In the genomic region with DNA sequence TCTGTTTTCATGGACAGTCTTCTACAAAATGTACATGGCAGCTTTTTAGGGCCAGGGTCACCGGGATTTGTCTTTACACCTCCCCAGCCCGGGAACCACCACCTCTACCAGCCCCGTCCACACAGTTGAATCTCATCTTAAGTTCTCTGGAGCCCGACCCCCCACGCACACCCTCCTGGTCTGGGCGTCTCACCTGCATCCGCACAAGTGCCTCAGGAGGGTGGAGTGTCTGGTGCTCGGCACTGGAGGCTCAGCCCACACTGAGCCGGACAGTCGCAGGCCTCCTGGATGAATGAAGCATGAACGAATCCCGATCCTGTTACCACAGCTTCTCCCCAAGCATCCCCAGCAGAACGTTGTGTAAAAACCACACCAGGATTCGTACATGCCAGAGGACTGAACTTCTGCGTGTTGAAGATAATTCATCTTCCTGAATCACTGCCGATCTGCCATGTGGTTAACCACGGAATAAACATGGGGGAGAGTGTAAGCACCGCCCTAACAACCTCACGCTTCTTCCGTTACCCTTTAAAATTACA, we compare ENCODE assay signal across 8 cellular contexts.
A peak's percentile ranks its signal among the peaks of the same experiment; 100 is the strongest.
DNase-seq lines count a peak whose midpoint lies in the region; ATAC-seq and TF ChIP-seq lines count a peak whose summit lies in the region.

No MANE protein-coding gene starts in this region.

- H3K36me3 ChIP-seq in upper lobe of right lung: no peaks in the 10 kb centered on the region

- no peaks in the 10 kb centered on the region for H3K9me3 ChIP-seq in upper lobe of right lung

- H3K27ac Mint-ChIP-seq in activated T-helper 1 cell treated with anti-CD3 and anti-CD28 coated beads, Interleukin-12 subunit alpha, Interleukin-12 subunit beta, Interleukin-2, Interleukin-4 antibody, amounts not matched to agents 30 ng/mL and 10 ng/mL and 1 ng/mL, durations not matched to agents 14 hours and 24 hours and 36 hours: peak overlapping the region; percentile 49

- intact Hi-C loops in activated T-helper 1 cell treated with anti-CD3 and anti-CD28 coated beads, Interleukin-12 subunit alpha, Interleukin-12 subunit beta, Interleukin-2, Interleukin-4 antibody, amounts not matched to agents 30 ng/mL and 10 ng/mL and 1 ng/mL, durations not matched to agents 14 hours and 24 hours and 36 hours (cut with micrococcal nuclease): loop anchor here (2.0 to 5.0 kb wide), 3 partner anchors 21 to 64 kb away; no protein-coding TSS in a partner anchor
- intact Hi-C loops in upper lobe of right lung (cut with DNase I): no loop called here

- H3K36me3 Mint-ChIP-seq in activated T-helper 1 cell treated with anti-CD3 and anti-CD28 coated beads, Interleukin-12 subunit alpha, Interleukin-12 subunit beta, Interleukin-2, Interleukin-4 antibody, amounts not matched to agents 30 ng/mL and 10 ng/mL and 1 ng/mL, durations not matched to agents 14 hours and 24 hours and 36 hours (ENCODE audit: low read depth): peaks cover 1% of the 10 kb centered on the region

- TF ChIP-seq CTCF in upper lobe of right lung (IDR thresholded peaks at IDR 0.05): no peak

- no peak overlapping the region for H3K4me3 ChIP-seq in upper lobe of right lung

- DNase-seq in AG08395 (ENCODE audit: low spot score): peak; percentile 87
- peak; percentile 59 for DNase-seq in NOMO-1 treated with dmso at 0.1 percent for 144 hours (lab: John Stamatoyannopoulos, UW; ENCODE audit: unreplicated experiment)
- peak; percentile 46 for DNase-seq in activated T-helper 1 cell treated with anti-CD3 and anti-CD28 coated beads, Interleukin-12 subunit alpha, Interleukin-12 subunit beta, Interleukin-2, Interleukin-4 antibody, amounts not matched to agents 30 ng/mL and 10 ng/mL and 1 ng/mL, durations not matched to agents 14 hours and 24 hours and 36 hours (ENCODE audit: low spot score)
- DNase-seq in kidney tubule cell (ENCODE audit: low spot score): peak; percentile 79
- peak; percentile 43 for DNase-seq in upper lobe of right lung
- no peak for DNase-seq in epidermal melanocyte (ENCODE audit: insufficient read length, low spot score)

- H3K27me3 ChIP-seq in upper lobe of right lung: peaks cover 27% of the 10 kb centered on the region

- no peak overlapping the region for H3K27ac ChIP-seq in upper lobe of right lung

- H3K27me3 Mint-ChIP-seq in activated T-helper 1 cell treated with anti-CD3 and anti-CD28 coated beads, Interleukin-12 subunit alpha, Interleukin-12 subunit beta, Interleukin-2, Interleukin-4 antibody, amounts not matched to agents 30 ng/mL and 10 ng/mL and 1 ng/mL, durations not matched to agents 14 hours and 24 hours and 36 hours (ENCODE audit: insufficient read depth): peaks cover 34% of the 10 kb centered on the region

- peak overlapping the region; percentile 70 for H3K4me3 Mint-ChIP-seq in activated T-helper 1 cell treated with anti-CD3 and anti-CD28 coated beads, Interleukin-12 subunit alpha, Interleukin-12 subunit beta, Interleukin-2, Interleukin-4 antibody, amounts not matched to agents 30 ng/mL and 10 ng/mL and 1 ng/mL, durations not matched to agents 14 hours and 24 hours and 36 hours

- H3K9me3 Mint-ChIP-seq in activated T-helper 1 cell treated with anti-CD3 and anti-CD28 coated beads, Interleukin-12 subunit alpha, Interleukin-12 subunit beta, Interleukin-2, Interleukin-4 antibody, amounts not matched to agents 30 ng/mL and 10 ng/mL and 1 ng/mL, durations not matched to agents 14 hours and 24 hours and 36 hours: no peaks in the 10 kb centered on the region

- ATAC-seq in upper lobe of right lung (peak; percentile 12), GM21717 (IDR thresholded peaks at IDR 0.05; ENCODE audit: unreplicated experiment) (no peak), GM21825 (IDR thresholded peaks at IDR 0.05; ENCODE audit: unreplicated experiment) (no peak)

- peaks cover 16% of the 10 kb centered on the region for H3K4me1 Mint-ChIP-seq in activated T-helper 1 cell treated with anti-CD3 and anti-CD28 coated beads, Interleukin-12 subunit alpha, Interleukin-12 subunit beta, Interleukin-2, Interleukin-4 antibody, amounts not matched to agents 30 ng/mL and 10 ng/mL and 1 ng/mL, durations not matched to agents 14 hours and 24 hours and 36 hours (ENCODE audit: low read depth)

- no peaks in the 10 kb centered on the region for H3K4me1 ChIP-seq in upper lobe of right lung
